ENCODE assay signal across 1 cellular context in the genomic region with DNA sequence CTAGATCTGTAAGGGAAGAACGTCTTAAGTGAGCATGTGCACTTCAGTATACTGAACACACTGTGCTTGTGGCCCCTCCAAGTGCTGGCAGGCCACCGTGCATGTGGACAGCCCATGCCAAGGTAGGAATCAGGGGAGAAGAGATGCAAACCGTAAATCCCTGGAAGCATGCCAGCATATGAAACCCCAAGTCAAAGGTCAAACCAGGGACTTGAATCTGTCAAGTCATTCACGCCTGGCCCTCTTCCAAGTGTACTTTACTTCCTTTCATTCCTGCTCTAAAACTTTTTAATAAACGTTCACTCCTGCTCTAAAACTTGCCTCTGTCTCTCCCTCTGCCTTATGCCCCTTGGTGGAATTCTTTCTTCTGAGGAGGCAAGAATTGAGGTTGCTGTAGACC.
TF ChIP-seq lines count a peak whose summit lies in the region.

No MANE protein-coding gene starts in this region.

TF ChIP-seq in K562, 482 proteins besides CTCF, POLR2A, EP300 and RAD21 (continued from another document and continues in another):
- TF ChIP-seq HLTF (IDR thresholded peaks at IDR 0.05) (no peak), ILF3 (IDR thresholded peaks at IDR 0.05; ENCODE audit: borderline replicate concordance) (no peak), TARDBP (IDR thresholded peaks at IDR 0.05) (no peak), CXXC5 (CRISPR knock-in tag; IDR thresholded peaks at IDR 0.05) (no peak), RBM15 (IDR thresholded peaks at IDR 0.05; ENCODE audit: insufficient read depth, low read length) (no peak), ZNF324 (CRISPR knock-in tag; IDR thresholded peaks at IDR 0.05) (no peak), SMARCC2 (IDR thresholded peaks at IDR 0.05; ENCODE audit: low read depth) (peak; percentile 25; the same call in 1 of the 2 replicates), POLR2B (IDR thresholded peaks at IDR 0.05; ENCODE audit: low read depth, partially characterized antibody) (no peak), NFE2L1 (tag; IDR thresholded peaks at IDR 0.05; ENCODE audit: borderline replicate concordance, low read depth) (peak; percentile 75), STAT5A (IDR thresholded peaks at IDR 0.05; ENCODE audit: borderline replicate concordance, low read length) (no peak), JUN (IDR thresholded peaks at IDR 0.05; ENCODE audit: borderline replicate concordance, low read depth, low read length) (no peak), JUN (CRISPR knock-in tag; IDR thresholded peaks at IDR 0.05; ENCODE audit: borderline replicate concordance) (no peak), OTX1 (CRISPR knock-in tag; IDR thresholded peaks at IDR 0.05) (no peak), BCOR (IDR thresholded peaks at IDR 0.05) (0 out of 2 replicates have a peak, but pooled peaks have one; percentile 10), RBM34 (IDR thresholded peaks at IDR 0.05; ENCODE audit: borderline replicate concordance, insufficient read depth, low read length) (no peak), XRCC5 (IDR thresholded peaks at IDR 0.05; ENCODE audit: low read depth, low read length) (no peak), SUPT5H (IDR thresholded peaks at IDR 0.05) (0 out of 2 replicates have a peak, but pooled peaks have one; percentile 13), NFXL1 (CRISPR knock-in tag; IDR thresholded peaks at IDR 0.05) (no peak), FOSL1 (tag; conservative IDR thresholded peaks at IDR 0.05) (no peak), PCBP2 (IDR thresholded peaks at IDR 0.05; ENCODE audit: low read depth, low read length, poor library complexity, severe bottlenecking) (no peak), TRIM24 (IDR thresholded peaks at IDR 0.05) (peak; percentile 75 to 79), ZNF431 (CRISPR knock-in tag; IDR thresholded peaks at IDR 0.05) (no peak), SRSF3 (IDR thresholded peaks at IDR 0.05; ENCODE audit: insufficient read depth, low read length) (no peak), ZNF184 (CRISPR knock-in tag; IDR thresholded peaks at IDR 0.05) (no peak), ZC3H11A (IDR thresholded peaks at IDR 0.05; ENCODE audit: low read depth, low read length) (no peak), KDM1A (IDR thresholded peaks at IDR 0.05) (peak in 1 of 2 experiments; percentile 65; a peak in 3 of 4 replicates), ZFPM2 (CRISPR knock-in tag; IDR thresholded peaks at IDR 0.05) (no peak), SMARCA4 (IDR thresholded peaks at IDR 0.05) (peak; percentile 55; the same call in 1 of the 2 replicates), C11orf30 (IDR thresholded peaks at IDR 0.05; ENCODE audit: low read depth) (peak; percentile 91), ARID1B (IDR thresholded peaks at IDR 0.05) (peak; percentile 44), POLR2H (tag; IDR thresholded peaks at IDR 0.05; ENCODE audit: low read depth) (no peak), MAFG (tag; conservative IDR thresholded peaks at IDR 0.05) (peak; percentile 94), ZNF644 (tag; IDR thresholded peaks at IDR 0.05; ENCODE audit: low read depth) (no peak)
- TF ChIP-seq, protein P1, sequence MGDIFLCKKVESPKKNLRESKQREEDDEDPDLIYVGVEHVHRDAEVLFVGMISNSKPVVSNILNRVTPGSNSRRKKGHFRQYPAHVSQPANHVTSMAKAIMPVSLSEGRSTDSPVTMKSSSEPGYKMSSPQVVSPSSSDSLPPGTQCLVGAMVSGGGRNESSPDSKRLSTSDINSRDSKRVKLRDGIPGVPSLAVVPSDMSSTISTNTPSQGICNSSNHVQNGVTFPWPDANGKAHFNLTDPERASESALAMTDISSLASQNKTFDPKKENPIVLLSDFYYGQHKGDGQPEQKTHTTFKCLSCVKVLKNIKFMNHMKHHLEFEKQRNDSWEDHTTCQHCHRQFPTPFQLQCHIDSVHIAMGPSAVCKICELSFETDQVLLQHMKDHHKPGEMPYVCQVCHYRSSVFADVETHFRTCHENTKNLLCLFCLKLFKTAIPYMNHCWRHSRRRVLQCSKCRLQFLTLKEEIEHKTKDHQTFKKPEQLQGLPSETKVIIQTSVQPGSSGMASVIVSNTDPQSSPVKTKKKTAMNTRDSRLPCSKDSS (IDR thresholded peaks at IDR 0.05; ENCODE audit: low read depth, partially characterized antibody) = peak; percentile 32
- TF ChIP-seq, protein P2, sequence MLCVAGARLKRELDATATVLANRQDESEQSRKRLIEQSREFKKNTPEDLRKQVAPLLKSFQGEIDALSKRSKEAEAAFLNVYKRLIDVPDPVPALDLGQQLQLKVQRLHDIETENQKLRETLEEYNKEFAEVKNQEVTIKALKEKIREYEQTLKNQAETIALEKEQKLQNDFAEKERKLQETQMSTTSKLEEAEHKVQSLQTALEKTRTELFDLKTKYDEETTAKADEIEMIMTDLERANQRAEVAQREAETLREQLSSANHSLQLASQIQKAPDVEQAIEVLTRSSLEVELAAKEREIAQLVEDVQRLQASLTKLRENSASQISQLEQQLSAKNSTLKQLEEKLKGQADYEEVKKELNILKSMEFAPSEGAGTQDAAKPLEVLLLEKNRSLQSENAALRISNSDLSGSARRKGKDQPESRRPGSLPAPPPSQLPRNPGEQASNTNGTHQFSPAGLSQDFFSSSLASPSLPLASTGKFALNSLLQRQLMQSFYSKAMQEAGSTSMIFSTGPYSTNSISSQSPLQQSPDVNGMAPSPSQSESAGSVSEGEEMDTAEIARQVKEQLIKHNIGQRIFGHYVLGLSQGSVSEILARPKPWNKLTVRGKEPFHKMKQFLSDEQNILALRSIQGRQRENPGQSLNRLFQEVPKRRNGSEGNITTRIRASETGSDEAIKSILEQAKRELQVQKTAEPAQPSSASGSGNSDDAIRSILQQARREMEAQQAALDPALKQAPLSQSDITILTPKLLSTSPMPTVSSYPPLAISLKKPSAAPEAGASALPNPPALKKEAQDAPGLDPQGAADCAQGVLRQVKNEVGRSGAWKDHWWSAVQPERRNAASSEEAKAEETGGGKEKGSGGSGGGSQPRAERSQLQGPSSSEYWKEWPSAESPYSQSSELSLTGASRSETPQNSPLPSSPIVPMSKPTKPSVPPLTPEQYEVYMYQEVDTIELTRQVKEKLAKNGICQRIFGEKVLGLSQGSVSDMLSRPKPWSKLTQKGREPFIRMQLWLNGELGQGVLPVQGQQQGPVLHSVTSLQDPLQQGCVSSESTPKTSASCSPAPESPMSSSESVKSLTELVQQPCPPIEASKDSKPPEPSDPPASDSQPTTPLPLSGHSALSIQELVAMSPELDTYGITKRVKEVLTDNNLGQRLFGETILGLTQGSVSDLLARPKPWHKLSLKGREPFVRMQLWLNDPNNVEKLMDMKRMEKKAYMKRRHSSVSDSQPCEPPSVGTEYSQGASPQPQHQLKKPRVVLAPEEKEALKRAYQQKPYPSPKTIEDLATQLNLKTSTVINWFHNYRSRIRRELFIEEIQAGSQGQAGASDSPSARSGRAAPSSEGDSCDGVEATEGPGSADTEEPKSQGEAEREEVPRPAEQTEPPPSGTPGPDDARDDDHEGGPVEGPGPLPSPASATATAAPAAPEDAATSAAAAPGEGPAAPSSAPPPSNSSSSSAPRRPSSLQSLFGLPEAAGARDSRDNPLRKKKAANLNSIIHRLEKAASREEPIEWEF (CRISPR knock-in tag; IDR thresholded peaks at IDR 0.05) = no peak
- TF ChIP-seq, protein P3, sequence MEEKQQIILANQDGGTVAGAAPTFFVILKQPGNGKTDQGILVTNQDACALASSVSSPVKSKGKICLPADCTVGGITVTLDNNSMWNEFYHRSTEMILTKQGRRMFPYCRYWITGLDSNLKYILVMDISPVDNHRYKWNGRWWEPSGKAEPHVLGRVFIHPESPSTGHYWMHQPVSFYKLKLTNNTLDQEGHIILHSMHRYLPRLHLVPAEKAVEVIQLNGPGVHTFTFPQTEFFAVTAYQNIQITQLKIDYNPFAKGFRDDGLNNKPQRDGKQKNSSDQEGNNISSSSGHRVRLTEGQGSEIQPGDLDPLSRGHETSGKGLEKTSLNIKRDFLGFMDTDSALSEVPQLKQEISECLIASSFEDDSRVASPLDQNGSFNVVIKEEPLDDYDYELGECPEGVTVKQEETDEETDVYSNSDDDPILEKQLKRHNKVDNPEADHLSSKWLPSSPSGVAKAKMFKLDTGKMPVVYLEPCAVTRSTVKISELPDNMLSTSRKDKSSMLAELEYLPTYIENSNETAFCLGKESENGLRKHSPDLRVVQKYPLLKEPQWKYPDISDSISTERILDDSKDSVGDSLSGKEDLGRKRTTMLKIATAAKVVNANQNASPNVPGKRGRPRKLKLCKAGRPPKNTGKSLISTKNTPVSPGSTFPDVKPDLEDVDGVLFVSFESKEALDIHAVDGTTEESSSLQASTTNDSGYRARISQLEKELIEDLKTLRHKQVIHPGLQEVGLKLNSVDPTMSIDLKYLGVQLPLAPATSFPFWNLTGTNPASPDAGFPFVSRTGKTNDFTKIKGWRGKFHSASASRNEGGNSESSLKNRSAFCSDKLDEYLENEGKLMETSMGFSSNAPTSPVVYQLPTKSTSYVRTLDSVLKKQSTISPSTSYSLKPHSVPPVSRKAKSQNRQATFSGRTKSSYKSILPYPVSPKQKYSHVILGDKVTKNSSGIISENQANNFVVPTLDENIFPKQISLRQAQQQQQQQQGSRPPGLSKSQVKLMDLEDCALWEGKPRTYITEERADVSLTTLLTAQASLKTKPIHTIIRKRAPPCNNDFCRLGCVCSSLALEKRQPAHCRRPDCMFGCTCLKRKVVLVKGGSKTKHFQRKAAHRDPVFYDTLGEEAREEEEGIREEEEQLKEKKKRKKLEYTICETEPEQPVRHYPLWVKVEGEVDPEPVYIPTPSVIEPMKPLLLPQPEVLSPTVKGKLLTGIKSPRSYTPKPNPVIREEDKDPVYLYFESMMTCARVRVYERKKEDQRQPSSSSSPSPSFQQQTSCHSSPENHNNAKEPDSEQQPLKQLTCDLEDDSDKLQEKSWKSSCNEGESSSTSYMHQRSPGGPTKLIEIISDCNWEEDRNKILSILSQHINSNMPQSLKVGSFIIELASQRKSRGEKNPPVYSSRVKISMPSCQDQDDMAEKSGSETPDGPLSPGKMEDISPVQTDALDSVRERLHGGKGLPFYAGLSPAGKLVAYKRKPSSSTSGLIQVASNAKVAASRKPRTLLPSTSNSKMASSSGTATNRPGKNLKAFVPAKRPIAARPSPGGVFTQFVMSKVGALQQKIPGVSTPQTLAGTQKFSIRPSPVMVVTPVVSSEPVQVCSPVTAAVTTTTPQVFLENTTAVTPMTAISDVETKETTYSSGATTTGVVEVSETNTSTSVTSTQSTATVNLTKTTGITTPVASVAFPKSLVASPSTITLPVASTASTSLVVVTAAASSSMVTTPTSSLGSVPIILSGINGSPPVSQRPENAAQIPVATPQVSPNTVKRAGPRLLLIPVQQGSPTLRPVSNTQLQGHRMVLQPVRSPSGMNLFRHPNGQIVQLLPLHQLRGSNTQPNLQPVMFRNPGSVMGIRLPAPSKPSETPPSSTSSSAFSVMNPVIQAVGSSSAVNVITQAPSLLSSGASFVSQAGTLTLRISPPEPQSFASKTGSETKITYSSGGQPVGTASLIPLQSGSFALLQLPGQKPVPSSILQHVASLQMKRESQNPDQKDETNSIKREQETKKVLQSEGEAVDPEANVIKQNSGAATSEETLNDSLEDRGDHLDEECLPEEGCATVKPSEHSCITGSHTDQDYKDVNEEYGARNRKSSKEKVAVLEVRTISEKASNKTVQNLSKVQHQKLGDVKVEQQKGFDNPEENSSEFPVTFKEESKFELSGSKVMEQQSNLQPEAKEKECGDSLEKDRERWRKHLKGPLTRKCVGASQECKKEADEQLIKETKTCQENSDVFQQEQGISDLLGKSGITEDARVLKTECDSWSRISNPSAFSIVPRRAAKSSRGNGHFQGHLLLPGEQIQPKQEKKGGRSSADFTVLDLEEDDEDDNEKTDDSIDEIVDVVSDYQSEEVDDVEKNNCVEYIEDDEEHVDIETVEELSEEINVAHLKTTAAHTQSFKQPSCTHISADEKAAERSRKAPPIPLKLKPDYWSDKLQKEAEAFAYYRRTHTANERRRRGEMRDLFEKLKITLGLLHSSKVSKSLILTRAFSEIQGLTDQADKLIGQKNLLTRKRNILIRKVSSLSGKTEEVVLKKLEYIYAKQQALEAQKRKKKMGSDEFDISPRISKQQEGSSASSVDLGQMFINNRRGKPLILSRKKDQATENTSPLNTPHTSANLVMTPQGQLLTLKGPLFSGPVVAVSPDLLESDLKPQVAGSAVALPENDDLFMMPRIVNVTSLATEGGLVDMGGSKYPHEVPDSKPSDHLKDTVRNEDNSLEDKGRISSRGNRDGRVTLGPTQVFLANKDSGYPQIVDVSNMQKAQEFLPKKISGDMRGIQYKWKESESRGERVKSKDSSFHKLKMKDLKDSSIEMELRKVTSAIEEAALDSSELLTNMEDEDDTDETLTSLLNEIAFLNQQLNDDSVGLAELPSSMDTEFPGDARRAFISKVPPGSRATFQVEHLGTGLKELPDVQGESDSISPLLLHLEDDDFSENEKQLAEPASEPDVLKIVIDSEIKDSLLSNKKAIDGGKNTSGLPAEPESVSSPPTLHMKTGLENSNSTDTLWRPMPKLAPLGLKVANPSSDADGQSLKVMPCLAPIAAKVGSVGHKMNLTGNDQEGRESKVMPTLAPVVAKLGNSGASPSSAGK (IDR thresholded peaks at IDR 0.05) = no peak
- TF ChIP-seq, protein P4, sequence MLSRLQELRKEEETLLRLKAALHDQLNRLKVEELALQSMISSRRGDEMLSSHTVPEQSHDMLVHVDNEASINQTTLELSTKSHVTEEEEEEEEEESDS (CRISPR knock-in tag; IDR thresholded peaks at IDR 0.05) = no peak
- TF ChIP-seq, protein P5, sequence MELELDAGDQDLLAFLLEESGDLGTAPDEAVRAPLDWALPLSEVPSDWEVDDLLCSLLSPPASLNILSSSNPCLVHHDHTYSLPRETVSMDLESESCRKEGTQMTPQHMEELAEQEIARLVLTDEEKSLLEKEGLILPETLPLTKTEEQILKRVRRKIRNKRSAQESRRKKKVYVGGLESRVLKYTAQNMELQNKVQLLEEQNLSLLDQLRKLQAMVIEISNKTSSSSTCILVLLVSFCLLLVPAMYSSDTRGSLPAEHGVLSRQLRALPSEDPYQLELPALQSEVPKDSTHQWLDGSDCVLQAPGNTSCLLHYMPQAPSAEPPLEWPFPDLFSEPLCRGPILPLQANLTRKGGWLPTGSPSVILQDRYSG (tag; conservative IDR thresholded peaks at IDR 0.05; ENCODE audit: low read depth) = no peak
- TF ChIP-seq, protein P6, sequence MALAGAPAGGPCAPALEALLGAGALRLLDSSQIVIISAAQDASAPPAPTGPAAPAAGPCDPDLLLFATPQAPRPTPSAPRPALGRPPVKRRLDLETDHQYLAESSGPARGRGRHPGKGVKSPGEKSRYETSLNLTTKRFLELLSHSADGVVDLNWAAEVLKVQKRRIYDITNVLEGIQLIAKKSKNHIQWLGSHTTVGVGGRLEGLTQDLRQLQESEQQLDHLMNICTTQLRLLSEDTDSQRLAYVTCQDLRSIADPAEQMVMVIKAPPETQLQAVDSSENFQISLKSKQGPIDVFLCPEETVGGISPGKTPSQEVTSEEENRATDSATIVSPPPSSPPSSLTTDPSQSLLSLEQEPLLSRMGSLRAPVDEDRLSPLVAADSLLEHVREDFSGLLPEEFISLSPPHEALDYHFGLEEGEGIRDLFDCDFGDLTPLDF (CRISPR knock-in tag; IDR thresholded peaks at IDR 0.05) = 0 out of 2 replicates have a peak, but pooled peaks have one; percentile 19
